20 cellular contexts compared by ENCODE assay signal in the genomic region with DNA sequence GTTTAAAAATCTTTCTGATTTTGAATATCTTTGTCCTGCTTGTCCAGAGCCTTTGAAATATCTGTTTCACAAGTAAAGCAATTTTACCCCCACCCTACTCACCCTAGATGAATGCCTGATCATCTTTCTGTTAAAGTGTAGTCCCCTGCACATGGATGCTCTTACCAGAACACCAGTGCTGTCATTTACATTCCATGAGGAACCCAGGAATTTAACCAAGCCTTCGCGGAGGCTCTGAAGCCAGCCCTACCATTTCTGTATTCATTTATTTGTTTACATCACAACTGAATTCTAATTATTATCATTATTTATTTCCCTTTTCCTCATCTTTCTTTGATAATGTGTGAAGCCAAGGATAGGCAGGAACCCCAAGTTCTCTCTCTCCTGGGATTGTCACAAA.
DNase-seq lines count a peak whose midpoint lies in the region; ATAC-seq, FAIRE-seq and TF ChIP-seq lines count a peak whose summit lies in the region.
"Had no signal": no experiment of that assay in that cellular context is flagged by ENCODE, and none has a peak within 500 bp of the region (broad histone marks: within the 10 kb centered on the region; RNA-seq: fewer than 3 reads in every experiment).

No MANE protein-coding gene starts in this region.

- BruUV-seq in HepG2 (replicated peaks; lab: Mats Ljungman, UMichigan), result no TSS peak

- H4K20me1 ChIP-seq in HepG2 (ENCODE audit: insufficient read depth, low read length), result no peaks in the 10 kb centered on the region

- H3K79me2 ChIP-seq in HepG2 (ENCODE audit: insufficient read depth, low read length), result no peaks in the 10 kb centered on the region

- H2AFZ ChIP-seq in HepG2 (ENCODE audit: low read length), result no peak overlapping the region

- H3K4me2 ChIP-seq in HepG2 (ENCODE audit: low read depth, low read length), result no peak overlapping the region
- H3K4me2 ChIP-seq: SK-N-SH had no signal

- TF ChIP-seq POLR2A in esophagus muscularis mucosa (IDR thresholded peaks at IDR 0.05; ENCODE audit: low read depth), result no peak
- TF ChIP-seq POLR2A in HepG2 (IDR thresholded peaks at IDR 0.05; ENCODE audit: insufficient read depth in 1 of 2, low read depth in 2 of 2, low read length in 2 of 2), result no peak

- DNase-seq in NCI-H69 (lab: John Stamatoyannopoulos, UW), result peak; percentile 13
- DNase-seq in esophagus muscularis mucosa (ENCODE audit: extremely low spot score), result peak; percentile 10
- no peak for DNase-seq in HepG2 (ENCODE audit: low spot score)
- no peak for DNase-seq in NOMO-1 (lab: John Stamatoyannopoulos, UW; ENCODE audit: unreplicated experiment in 2 of 2)
- no peak for DNase-seq in GM19240 (ENCODE audit: insufficient read length, low spot score)
- DNase-seq: BE2C; CD4-positive, alpha-beta memory T cell; DND-41; GF-D8; GOT3; KG1; MG63; NCI-H1105; NCI-H1694 treated with DMSO at 0.1 percent for 48 hours; NCI-H345; Peyer's patch; Right ventricle myocardium superior had no signal

- ATAC-seq in HepG2 (no peak), HG03432 (IDR thresholded peaks at IDR 0.05; ENCODE audit: unreplicated experiment) (no peak)

- H3K27me3 ChIP-seq in esophagus muscularis mucosa (peaks cover 0 to 20% (median 0%) of the 10 kb centered on the region in 4 donors), HepG2 (ENCODE audit: control insufficient read depth in 1 of 2, insufficient read depth in 2 of 2, low read length in 2 of 2) (no peaks in the 10 kb centered on the region; a peak in 1 of 5 replicates)
- H3K27me3 ChIP-seq: BE2C, Peyer's patch had no signal

- TF ChIP-seq EP300 in esophagus muscularis mucosa (IDR thresholded peaks at IDR 0.05), result no peak
- no peak for TF ChIP-seq EP300 in HepG2 (IDR thresholded peaks at IDR 0.05; ENCODE audit: low read depth in 2 of 2, low read length in 2 of 2)
- no peak for TF ChIP-seq EP300 in HepG2 (CRISPR knock-in tag; IDR thresholded peaks at IDR 0.05; ENCODE audit: borderline replicate concordance)

- POLR2A ChIA-PET in HepG2 (lab: Yijun Ruan, JAX), result no interaction called here

- H3K36me3 ChIP-seq in esophagus muscularis mucosa, result no peaks in the 10 kb centered on the region
- H3K36me3 ChIP-seq in mesodermal cell (ENCODE audit: control insufficient read depth, insufficient read depth, low read length), result no peaks in the 10 kb centered on the region
- H3K36me3 ChIP-seq in HepG2 (replicated peaks in 1 of 2; ENCODE audit: control insufficient read depth in 1 of 2, insufficient read depth in 2 of 2, low read length in 2 of 2), result no peaks in the 10 kb centered on the region
- H3K36me3 ChIP-seq: BE2C, MG63, Peyer's patch had no signal

- H3K4me1 ChIP-seq in esophagus muscularis mucosa, result no peaks in the 10 kb centered on the region
- peaks cover 7% of the 10 kb centered on the region for H3K4me1 ChIP-seq in mesodermal cell (ENCODE audit: control insufficient read depth, insufficient read depth, low read length, poor library complexity, severe bottlenecking)
- no peaks in the 10 kb centered on the region for H3K4me1 ChIP-seq in HepG2 (ENCODE audit: insufficient read depth, low read length)
- H3K4me1 ChIP-seq: BE2C, Peyer's patch had no signal

- H3K4me3 ChIP-seq in esophagus muscularis mucosa (no peak overlapping the region), mesodermal cell (ENCODE audit: extremely low read depth, insufficient read depth, low read length, poor library complexity, severe bottlenecking) (peak overlapping the region; percentile 23), HepG2 (replicated peaks in 1 of 3; ENCODE audit: insufficient read depth in 1 of 3, low read depth in 2 of 3, low read length in 3 of 3) (no peak overlapping the region)
- H3K4me3 ChIP-seq: MG63, Peyer's patch had no signal

- no peak for TF ChIP-seq RAD21 in HepG2 (CRISPR knock-in tag; IDR thresholded peaks at IDR 0.05)

- intact Hi-C loops in esophagus muscularis mucosa (cut with DNase I), result no loop called here
- intact Hi-C loops in HepG2 (cut with micrococcal nuclease; ENCODE audit: unreplicated experiment), result no loop called here

- WGBS in esophagus muscularis mucosa, result 22% methylated on average over 2 of the region's 2 CpGs
- 36% methylated on average over 2 of the region's 2 CpGs; no CpG with 5 or more reads in 1 of the 2 experiments for WGBS in mesodermal cell (ENCODE audit: insufficient coverage in 2 of 2), 2 experiments
- 3% methylated on average over 2 of the region's 2 CpGs for WGBS in HepG2 (ENCODE audit: low lambda C conversion rate)

- no peak overlapping the region for H3K9ac ChIP-seq in HepG2 (ENCODE audit: insufficient read depth, low read depth, low read length)
- H3K9ac ChIP-seq: SK-N-SH had no signal

- no peak for FAIRE-seq in HepG2 (lab: Jason Lieb, UNC)

- in situ Hi-C loops in HepG2 (cut with HindIII; ENCODE audit: extremely low pct_ligation_motif_present, low pct_unique_long_range_greater_than_20kb), result no loop called here

- CTCF ChIA-PET in HepG2 (lab: Yijun Ruan, JAX; ENCODE audit: low intra/inter-chr PET ratio, low total read pairs), result no interaction called here

- TF ChIP-seq CTCF in esophagus muscularis mucosa (IDR thresholded peaks at IDR 0.05) (no peak), HepG2 (CRISPR knock-in tag; IDR thresholded peaks at IDR 0.05) (no peak)

- H3K9me3 ChIP-seq in esophagus muscularis mucosa, result no peaks in the 10 kb centered on the region
- peaks cover 4% of the 10 kb centered on the region for H3K9me3 ChIP-seq in mesodermal cell (ENCODE audit: control insufficient read depth, low read length)
- no peaks in the 10 kb centered on the region for H3K9me3 ChIP-seq in HepG2 (ENCODE audit: low read length)
- H3K9me3 ChIP-seq: BE2C, MG63, Peyer's patch, SK-N-SH had no signal

- H3K27ac ChIP-seq in esophagus muscularis mucosa (replicated peaks in 1 of 4) (no peak overlapping the region), mesodermal cell (ENCODE audit: low read depth, low read length, severe bottlenecking) (peak overlapping the region; percentile 24), HepG2 (ENCODE audit: extremely low read length, insufficient read depth, low read length) (no peak overlapping the region)
- H3K27ac ChIP-seq: Peyer's patch had no signal

TF ChIP-seq in HepG2, 621 proteins besides CTCF, POLR2A, EP300 and RAD21:
- TF ChIP-seq U2AF2 (IDR thresholded peaks at IDR 0.05; ENCODE audit: low read depth, low read length), result no peak
- TF ChIP-seq ZNF430 (CRISPR knock-in tag; IDR thresholded peaks at IDR 0.05), result no peak
- no peak for TF ChIP-seq KAT2B (IDR thresholded peaks at IDR 0.05; ENCODE audit: borderline replicate concordance, low read depth, low read length)
- no peak for TF ChIP-seq AGO1 (IDR thresholded peaks at IDR 0.05; ENCODE audit: low read depth, low read length, poor library complexity, severe bottlenecking)
- TF ChIP-seq GLI4 (CRISPR knock-in tag; IDR thresholded peaks at IDR 0.05; ENCODE audit: borderline replicate concordance), result no peak
- TF ChIP-seq, protein P1, sequence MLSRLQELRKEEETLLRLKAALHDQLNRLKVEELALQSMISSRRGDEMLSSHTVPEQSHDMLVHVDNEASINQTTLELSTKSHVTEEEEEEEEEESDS (CRISPR knock-in tag; IDR thresholded peaks at IDR 0.05; ENCODE audit: borderline replicate concordance), result no peak
- TF ChIP-seq ELF3 (CRISPR knock-in tag; IDR thresholded peaks at IDR 0.05), result no peak
- TF ChIP-seq ZNF788 (CRISPR knock-in tag; IDR thresholded peaks at IDR 0.05; ENCODE audit: borderline replicate concordance), result no peak
- TF ChIP-seq NCOR1 (IDR thresholded peaks at IDR 0.05; ENCODE audit: borderline replicate concordance, low read length), result no peak
- TF ChIP-seq, protein P2, sequence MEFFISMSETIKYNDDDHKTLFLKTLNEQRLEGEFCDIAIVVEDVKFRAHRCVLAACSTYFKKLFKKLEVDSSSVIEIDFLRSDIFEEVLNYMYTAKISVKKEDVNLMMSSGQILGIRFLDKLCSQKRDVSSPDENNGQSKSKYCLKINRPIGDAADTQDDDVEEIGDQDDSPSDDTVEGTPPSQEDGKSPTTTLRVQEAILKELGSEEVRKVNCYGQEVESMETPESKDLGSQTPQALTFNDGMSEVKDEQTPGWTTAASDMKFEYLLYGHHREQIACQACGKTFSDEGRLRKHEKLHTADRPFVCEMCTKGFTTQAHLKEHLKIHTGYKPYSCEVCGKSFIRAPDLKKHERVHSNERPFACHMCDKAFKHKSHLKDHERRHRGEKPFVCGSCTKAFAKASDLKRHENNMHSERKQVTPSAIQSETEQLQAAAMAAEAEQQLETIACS (CRISPR knock-in tag; IDR thresholded peaks at IDR 0.05), result no peak
- TF ChIP-seq GABPB1 (CRISPR knock-in tag; IDR thresholded peaks at IDR 0.05), result no peak
- TF ChIP-seq, protein P3, sequence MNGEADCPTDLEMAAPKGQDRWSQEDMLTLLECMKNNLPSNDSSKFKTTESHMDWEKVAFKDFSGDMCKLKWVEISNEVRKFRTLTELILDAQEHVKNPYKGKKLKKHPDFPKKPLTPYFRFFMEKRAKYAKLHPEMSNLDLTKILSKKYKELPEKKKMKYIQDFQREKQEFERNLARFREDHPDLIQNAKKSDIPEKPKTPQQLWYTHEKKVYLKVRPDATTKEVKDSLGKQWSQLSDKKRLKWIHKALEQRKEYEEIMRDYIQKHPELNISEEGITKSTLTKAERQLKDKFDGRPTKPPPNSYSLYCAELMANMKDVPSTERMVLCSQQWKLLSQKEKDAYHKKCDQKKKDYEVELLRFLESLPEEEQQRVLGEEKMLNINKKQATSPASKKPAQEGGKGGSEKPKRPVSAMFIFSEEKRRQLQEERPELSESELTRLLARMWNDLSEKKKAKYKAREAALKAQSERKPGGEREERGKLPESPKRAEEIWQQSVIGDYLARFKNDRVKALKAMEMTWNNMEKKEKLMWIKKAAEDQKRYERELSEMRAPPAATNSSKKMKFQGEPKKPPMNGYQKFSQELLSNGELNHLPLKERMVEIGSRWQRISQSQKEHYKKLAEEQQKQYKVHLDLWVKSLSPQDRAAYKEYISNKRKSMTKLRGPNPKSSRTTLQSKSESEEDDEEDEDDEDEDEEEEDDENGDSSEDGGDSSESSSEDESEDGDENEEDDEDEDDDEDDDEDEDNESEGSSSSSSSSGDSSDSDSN (CRISPR knock-in tag; IDR thresholded peaks at IDR 0.05), result no peak
- TF ChIP-seq ZNF577 (CRISPR knock-in tag; IDR thresholded peaks at IDR 0.05; ENCODE audit: borderline replicate concordance, low read depth), result no peak
- no peak for TF ChIP-seq ATF7 (IDR thresholded peaks at IDR 0.05)
- TF ChIP-seq ATF7 (CRISPR knock-in tag; IDR thresholded peaks at IDR 0.05), result no peak
- no peak for TF ChIP-seq REPIN1 (CRISPR knock-in tag; IDR thresholded peaks at IDR 0.05; ENCODE audit: borderline replicate concordance, low read depth)
- no peak for TF ChIP-seq ZBTB20 (CRISPR knock-in tag; IDR thresholded peaks at IDR 0.05; ENCODE audit: borderline replicate concordance, low read depth)
- TF ChIP-seq HDAC2 (CRISPR knock-in tag; IDR thresholded peaks at IDR 0.05), result no peak
- TF ChIP-seq ZMAT3 (CRISPR knock-in tag; conservative IDR thresholded peaks at IDR 0.05), result no peak
- no peak for TF ChIP-seq ZMYM3 (CRISPR knock-in tag; IDR thresholded peaks at IDR 0.05)
- TF ChIP-seq SALL1 (CRISPR knock-in tag; IDR thresholded peaks at IDR 0.05), result no peak

Comparison
In these comparisons a context has a peak if more than half of its experiments do, and no peak if none do; other contexts are left out.
1. DNase-seq: peak in NCI-H69 (single experiment) and esophagus muscularis mucosa (single experiment); none in HepG2 (single experiment), NOMO-1 (0 of 2) and GM19240 (single experiment).